In the genomic region with DNA sequence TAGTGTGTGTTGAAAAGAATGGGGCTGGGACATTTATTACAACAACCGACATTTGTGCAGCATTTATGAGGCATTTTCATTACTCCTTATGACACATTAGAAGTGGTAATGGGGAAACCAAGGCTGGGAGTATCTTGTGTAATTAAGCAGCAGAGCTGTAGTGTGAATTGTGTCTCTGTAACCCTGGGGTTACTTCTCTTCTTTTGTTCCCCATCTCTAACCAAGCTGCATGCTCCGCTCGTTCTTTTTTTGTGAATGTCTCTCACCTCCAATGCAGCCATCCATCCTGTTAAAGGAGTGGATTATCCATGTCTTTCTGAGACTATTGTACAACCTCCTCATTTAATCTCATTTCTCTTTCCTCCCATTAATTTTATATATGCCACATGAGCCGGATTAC, we compare ENCODE assay signal across 20 cellular contexts.
DNase-seq lines count a peak whose midpoint lies in the region; ATAC-seq, FAIRE-seq and TF ChIP-seq lines count a peak whose summit lies in the region.
"Had no signal": no experiment of that assay in that cellular context is flagged by ENCODE, and none has a peak within 500 bp of the region (broad histone marks: within the 10 kb centered on the region; RNA-seq: fewer than 3 reads in every experiment).

No MANE protein-coding gene starts in this region.

- no peaks in the 10 kb centered on the region for H3K9me2 ChIP-seq in GM23338 (ENCODE audit: insufficient read depth)

- no peak for DNase-seq in activated naive CD4-positive, alpha-beta T cell treated with anti-CD3 and anti-CD28 coated beads, Interleukin-2, amount 50 U/mL, for 72 hours (ENCODE audit: low spot score in 2 of 2)
- DNase-seq in GM23338 (ENCODE audit: low spot score) (no peak), neural crest cell (ENCODE audit: low read depth, low spot score) (no peak), DMS79 treated with DMSO at 0.1 percent for 48 hours (lab: John Stamatoyannopoulos, UW) (no peak), COLO668 (lab: John Stamatoyannopoulos, UW; ENCODE audit: unreplicated experiment) (no peak), GM19239 (ENCODE audit: insufficient read length, low spot score) (no peak)
- DNase-seq: BE2C; CD4-positive, alpha-beta memory T cell; DMS153; EL; GDM1; HCEC 1CT had no signal

- no peaks in the 10 kb centered on the region for H3F3A ChIP-seq in GM23338 (replicated peaks; ENCODE audit: low read depth)

- H3K4me2 ChIP-seq in GM23338: no peak overlapping the region
- H3K4me2 ChIP-seq: BLaER1 treated with 17β-estradiol and CSF1 and Interleukin-3, amounts not matched to agents 10 nM and 100 nM had no signal

- H3K36me3 ChIP-seq in GM23338 (ENCODE audit: insufficient read depth): no peaks in the 10 kb centered on the region
- H3K36me3 ChIP-seq: BE2C; BLaER1 treated with 17β-estradiol and CSF1 and Interleukin-3, amounts not matched to agents 10 nM and 100 nM had no signal

- no peaks in the 10 kb centered on the region for H3K27me3 Mint-ChIP-seq in activated naive CD4-positive, alpha-beta T cell treated with anti-CD3 and anti-CD28 coated beads, Interleukin-2, amount 50 U/mL, for 24 hours
- peaks cover 23% of the 10 kb centered on the region for H3K27me3 Mint-ChIP-seq in GM23338 (ENCODE audit: insufficient read depth, low read depth, poor library complexity)
- H3K27me3 Mint-ChIP-seq in neural crest cell (ENCODE audit: low read depth): peaks cover under 1% of the 10 kb centered on the region
- H3K27me3 Mint-ChIP-seq: CD4-positive, alpha-beta memory T cell had no signal

- TF ChIP-seq CTCF in GM23338 (conservative IDR thresholded peaks at IDR 0.05; ENCODE audit: low read depth in 2 of 2) (no peak), VCaP (conservative IDR thresholded peaks at IDR 0.05) (no peak), neural crest cell (conservative IDR thresholded peaks at IDR 0.05) (no peak)

- peaks cover 6% of the 10 kb centered on the region for H3K27me3 ChIP-seq in GM23338 (ENCODE audit: insufficient read depth)
- H3K27me3 ChIP-seq: BE2C had no signal

- H3K27ac Mint-ChIP-seq in activated naive CD4-positive, alpha-beta T cell treated with anti-CD3 and anti-CD28 coated beads, Interleukin-2, amount 50 U/mL, for 24 hours: peak overlapping the region; percentile 71
- H3K27ac Mint-ChIP-seq in activated naive CD4-positive, alpha-beta T cell treated with anti-CD3 and anti-CD28 coated beads, Interleukin-2, amount 50 U/mL, for 72 hours: no peak overlapping the region
- H3K27ac Mint-ChIP-seq in GM23338 (no peak overlapping the region), neural crest cell (ENCODE audit: unreplicated experiment) (peak overlapping the region; percentile 68)

- H3K4me3 Mint-ChIP-seq in activated naive CD4-positive, alpha-beta T cell treated with anti-CD3 and anti-CD28 coated beads, Interleukin-2, amount 50 U/mL, for 24 hours: no peak overlapping the region
- H3K4me3 Mint-ChIP-seq in GM23338 (no peak overlapping the region), neural crest cell (no peak overlapping the region)
- H3K4me3 Mint-ChIP-seq: CD14-positive monocyte had no signal

- H4K20me1 ChIP-seq in GM23338 (replicated peaks; ENCODE audit: insufficient read depth): no peaks in the 10 kb centered on the region
- H4K20me1 ChIP-seq: BLaER1 treated with 17β-estradiol and CSF1 and Interleukin-3, amounts not matched to agents 10 nM and 100 nM had no signal

- H3K4me1 ChIP-seq in GM23338 (ENCODE audit: insufficient read depth): no peaks in the 10 kb centered on the region

- no peak overlapping the region for H3K4me3 ChIP-seq in GM23338
- H3K4me3 ChIP-seq: BLaER1 treated with 17β-estradiol and CSF1 and Interleukin-3, amounts not matched to agents 10 nM and 100 nM; GM12878 had no signal

- H3K27ac ChIP-seq in GM23338 (ENCODE audit: low read depth) (no peak overlapping the region), VCaP (peak overlapping the region; percentile 99)
- H3K27ac ChIP-seq: 22Rv1; BLaER1 treated with 17β-estradiol and CSF1 and Interleukin-3, amounts not matched to agents 10 nM and 100 nM had no signal

- no peak for FAIRE-seq in GM19239 (lab: Jason Lieb, UNC)
- FAIRE-seq: A204.1, GM12878, H1 had no signal

- H3K79me2 ChIP-seq in GM23338 (replicated peaks; ENCODE audit: insufficient read depth): no peaks in the 10 kb centered on the region

- H2AFZ ChIP-seq in GM23338: 0 out of 2 replicates have a peak overlapping the region, but pooled peaks have one; percentile 19

- no peak for ATAC-seq in activated naive CD4-positive, alpha-beta T cell treated with anti-CD3 and anti-CD28 coated beads, Interleukin-2, amount 50 U/mL, for 72 hours
- no peak for ATAC-seq in GM23338
- ATAC-seq: GM12878 had no signal

- peaks cover 72% of the 10 kb centered on the region for H3K4me1 Mint-ChIP-seq in activated naive CD4-positive, alpha-beta T cell treated with anti-CD3 and anti-CD28 coated beads, Interleukin-2, amount 50 U/mL, for 24 hours
- H3K4me1 Mint-ChIP-seq in GM23338 (peaks cover 5% of the 10 kb centered on the region), neural crest cell (peaks cover 27% of the 10 kb centered on the region)

- no peaks in the 10 kb centered on the region for H3K9me3 Mint-ChIP-seq in activated naive CD4-positive, alpha-beta T cell treated with anti-CD3 and anti-CD28 coated beads, Interleukin-2, amount 50 U/mL, for 24 hours
- H3K9me3 Mint-ChIP-seq in activated naive CD4-positive, alpha-beta T cell treated with anti-CD3 and anti-CD28 coated beads, Interleukin-2, amount 50 U/mL, for 72 hours: peaks cover 0 to 5% of the 10 kb centered on the region in 2 donors
- H3K9me3 Mint-ChIP-seq in GM23338: peaks cover 13% of the 10 kb centered on the region
- peaks cover 6% of the 10 kb centered on the region for H3K9me3 Mint-ChIP-seq in neural crest cell
- H3K9me3 Mint-ChIP-seq: CD4-positive, alpha-beta memory T cell had no signal

- H3K36me3 Mint-ChIP-seq in activated naive CD4-positive, alpha-beta T cell treated with anti-CD3 and anti-CD28 coated beads, Interleukin-2, amount 50 U/mL, for 24 hours: no peaks in the 10 kb centered on the region
- peaks cover 0 to 18% of the 10 kb centered on the region in 2 donors for H3K36me3 Mint-ChIP-seq in activated naive CD4-positive, alpha-beta T cell treated with anti-CD3 and anti-CD28 coated beads, Interleukin-2, amount 50 U/mL, for 72 hours
- peaks cover 10% of the 10 kb centered on the region for H3K36me3 Mint-ChIP-seq in GM23338 (ENCODE audit: low read depth)
- no peaks in the 10 kb centered on the region for H3K36me3 Mint-ChIP-seq in neural crest cell (ENCODE audit: low read depth)
- H3K36me3 Mint-ChIP-seq: CD14-positive monocyte had no signal

TF ChIP-seq in GM23338, 12 proteins besides CTCF, POLR2A, EP300 and RAD21 (continues in another document):
- no peak for TF ChIP-seq NANOG (IDR thresholded peaks at IDR 0.05; ENCODE audit: borderline replicate concordance)
- no peak for TF ChIP-seq POLR2AphosphoS5 (IDR thresholded peaks at IDR 0.05; ENCODE audit: low read depth)
- no peak for TF ChIP-seq EZH2phosphoT487 (IDR thresholded peaks at IDR 0.05; ENCODE audit: unreplicated experiment)
- TF ChIP-seq ETS1 (IDR thresholded peaks at IDR 0.05): no peak
- no peak for TF ChIP-seq ZNF114 (CRISPR knock-in tag; IDR thresholded peaks at IDR 0.05)
- TF ChIP-seq ZNF331 (CRISPR knock-in tag; IDR thresholded peaks at IDR 0.05; ENCODE audit: low read depth): no peak
- no peak for TF ChIP-seq REST (IDR thresholded peaks at IDR 0.05; ENCODE audit: unreplicated experiment)
- no peak for TF ChIP-seq CREB1 (CRISPR knock-in tag; IDR thresholded peaks at IDR 0.05; ENCODE audit: low read depth)
- no peak for TF ChIP-seq JUNB (IDR thresholded peaks at IDR 0.05; ENCODE audit: unreplicated experiment)
- TF ChIP-seq EZH2 (IDR thresholded peaks at IDR 0.05; ENCODE audit: low read depth, unreplicated experiment): no peak

Comparison
In these comparisons a context has a peak if more than half of its experiments do, and no peak if none do; other contexts are left out.
1. H3K27ac Mint-ChIP-seq: peak in activated naive CD4-positive, alpha-beta T cell treated with anti-CD3 and anti-CD28 coated beads, Interleukin-2, amount 50 U/mL, for 24 hours (single experiment) and neural crest cell (single experiment); none in activated naive CD4-positive, alpha-beta T cell treated with anti-CD3 and anti-CD28 coated beads, Interleukin-2, amount 50 U/mL, for 72 hours (0 of 2) and GM23338 (single experiment).